In genomic region chr2:235129856-235130255, GRCh38 we compare ENCODE assay signal across 27 cellular contexts.
"Had no signal": no experiment of that assay in that cellular context is flagged by ENCODE, and none has a peak within 500 bp of the region (broad histone marks: within the 10 kb centered on the region; RNA-seq: fewer than 3 reads in every experiment).

No MANE protein-coding gene starts in this region.

- H3K4me3 ChIP-seq: esophagus muscularis mucosa, heart right ventricle, mucosa of descending colon, right atrium auricular region, smooth muscle cell, stomach, tibial artery, upper lobe of right lung had no signal

- H3K4me1 ChIP-seq: esophagus muscularis mucosa, heart right ventricle, right atrium auricular region, stomach, tibial artery, upper lobe of right lung had no signal

- H3K4me2 ChIP-seq: smooth muscle cell had no signal

- H3K9me3 ChIP-seq: esophagus muscularis mucosa, heart right ventricle, mucosa of descending colon, right atrium auricular region, stomach, tibial artery, upper lobe of right lung had no signal

- ATAC-seq: activated CD4-positive, CD25-positive, alpha-beta regulatory T cell treated with anti-CD3 and anti-CD28 coated beads, Interleukin-2, amount 50 U/mL, for 24 hours; heart right ventricle; left ventricle myocardium superior; mucosa of descending colon; natural killer cell treated with Interleukin-12 subunit alpha and Interleukin-12 subunit beta and Interleukin-15 and Interleukin-18, amount 100 ng/mL, for 72 hours; stimulated activated naive B cell treated with anti-CD40 and anti-IgM and Interleukin-4, amounts not matched to agents 10 μg/mL and 1 μg/mL and 100 μg/mL, for 72 hours; T-helper 17 cell; upper lobe of right lung had no signal

- H3K27me3 ChIP-seq: right atrium auricular region, stomach, upper lobe of right lung had no signal

- H3K36me3 ChIP-seq: esophagus muscularis mucosa, heart right ventricle, right atrium auricular region, stomach, tibial artery, upper lobe of right lung, WERI-Rb-1 had no signal

- H3K27ac ChIP-seq: esophagus muscularis mucosa, heart right ventricle, right atrium auricular region, stomach, tibial artery, upper lobe of right lung, WERI-Rb-1 had no signal

- DNase-seq: activated CD4-positive, alpha-beta memory T cell treated with anti-CD3 and anti-CD28 coated beads, Interleukin-2, amount 10 ng/mL, durations not matched to agents 7 days and 5 days; activated CD4-positive, alpha-beta T cell treated with anti-CD3 and anti-CD28 coated beads for 48 hours; activated CD8-positive, alpha-beta memory T cell treated with anti-CD3 and anti-CD28 coated beads, Interleukin-2, amount 50 U/mL, for 48 hours; activated gamma-delta T cell; activated naive CD4-positive, alpha-beta T cell treated with anti-CD3 and anti-CD28 coated beads, Interleukin-2, amount 10 ng/mL, durations not matched to agents 7 days and 5 days; activated naive CD8-positive, alpha-beta T cell treated with anti-CD3 and anti-CD28 coated beads, Interleukin-2, amount 10 ng/mL, durations not matched to agents 7 days and 5 days; activated T-cell treated with anti-CD3 and anti-CD28 coated beads, Interleukin-2, amount 50 U/mL, for 24 hours; amygdala; endodermal cell; foreskin melanocyte; heart right ventricle; islet precursor cell; left ventricle myocardium superior; mucosa of descending colon; stimulated activated CD4-positive, alpha-beta T cell treated with anti-CD3 and anti-CD28 coated beads, Interleukin-1b, Interleukin-23, amount 100 ng/mL, for 48 hours; stimulated activated naive B cell treated with anti-CD40 and anti-IgM and Interleukin-4, amounts not matched to agents 10 μg/mL and 1 μg/mL and 100 μg/mL, for 72 hours; stomach; T-helper 17 cell; T1000; tibial artery; upper lobe of right lung; WERI-Rb-1 had no signal
